In the genomic region with DNA sequence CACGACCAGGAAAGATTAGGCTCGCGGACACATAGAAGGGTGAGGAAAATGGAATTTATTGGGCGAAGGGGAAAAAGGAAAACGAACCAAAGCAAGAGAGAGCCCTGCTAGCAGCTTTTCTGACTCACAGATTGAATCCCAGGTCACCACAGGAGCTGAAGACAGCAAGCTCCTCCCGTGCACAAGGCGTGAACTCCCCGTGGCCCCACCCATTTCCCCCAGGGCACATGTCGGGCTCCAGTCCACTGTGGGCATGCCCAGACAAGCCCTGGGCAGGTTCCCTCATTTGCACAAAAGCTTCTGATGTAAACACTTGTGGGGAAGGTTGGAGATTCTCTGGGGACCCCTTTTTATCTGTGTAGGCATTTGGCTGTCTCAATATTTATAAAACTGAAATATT, we compare ENCODE assay signal across 7 cellular contexts.
DNase-seq lines count a peak whose midpoint lies in the region; ATAC-seq and TF ChIP-seq lines count a peak whose summit lies in the region.

No MANE protein-coding gene starts in this region.

- H3K4me3 ChIP-seq in astrocyte of the spinal cord (ENCODE audit: low read depth, low read length) (no peak overlapping the region), vagina (no peak overlapping the region)

- DNase-seq in HEK293T (ENCODE audit: extremely low spot score) = peak; percentile 65
- peak; percentile 73 for DNase-seq in NCI-H2171 treated with DMSO at 0.1 percent for 48 hours (lab: John Stamatoyannopoulos, UW)
- DNase-seq in astrocyte of the spinal cord (ENCODE audit: low read depth, low spot score) = peak; percentile 68
- peak; percentile 90 for DNase-seq in kidney tubule cell (ENCODE audit: low spot score)
- DNase-seq in vagina (ENCODE audit: extremely low spot score in 2 of 2) = no peak

- in situ Hi-C loops in astrocyte of the spinal cord (cut with HindIII; ENCODE audit: low sequenced_read_pairs) = no loop called here

- no peaks in the 10 kb centered on the region for H3K36me3 ChIP-seq in vagina

- CTCF ChIA-PET in HEK293T (lab: Yijun Ruan, JAX) = interaction anchor here (1.0 kb wide), 1 partner anchor 27 kb away, joined by 7 read pairs; no protein-coding TSS in a partner anchor

- no peaks in the 10 kb centered on the region for H3K27me3 ChIP-seq in vagina

- POLR2A ChIA-PET in HEK293T (lab: Yijun Ruan, JAX) = interaction anchor here (0.7 to 1.1 kb wide), 3 partner anchors 13 to 39 kb away, joined by 3 to 5 read pairs (median 3); no protein-coding TSS in a partner anchor

- no peaks in the 10 kb centered on the region for H3K9me3 ChIP-seq in vagina

- intact Hi-C loops in vagina (cut with DNase I) = no loop called here

- peaks cover 23% of the 10 kb centered on the region for H3K4me1 ChIP-seq in vagina

- TF ChIP-seq CTCF in astrocyte of the spinal cord (IDR thresholded peaks at IDR 0.05; ENCODE audit: low read depth, low read length) = no peak
- no peak for TF ChIP-seq CTCF in vagina (IDR thresholded peaks at IDR 0.05)

- H3K27ac ChIP-seq in vagina = no peak overlapping the region

- ATAC-seq in GM18498 (IDR thresholded peaks at IDR 0.05; ENCODE audit: unreplicated experiment) (peak; percentile 79), HG03139 (IDR thresholded peaks at IDR 0.05; ENCODE audit: unreplicated experiment) (no peak)

- TF ChIP-seq POLR2A in vagina (IDR thresholded peaks at IDR 0.05) = no peak

TF ChIP-seq in HEK293T, 16 proteins besides CTCF, POLR2A, EP300 and RAD21:
- TF ChIP-seq ARNT (IDR thresholded peaks at IDR 0.05) = no peak
- TF ChIP-seq ELF4 (IDR thresholded peaks at IDR 0.05) = no peak
- no peak for TF ChIP-seq ZNF384 (IDR thresholded peaks at IDR 0.05)
- TF ChIP-seq, protein P1, sequence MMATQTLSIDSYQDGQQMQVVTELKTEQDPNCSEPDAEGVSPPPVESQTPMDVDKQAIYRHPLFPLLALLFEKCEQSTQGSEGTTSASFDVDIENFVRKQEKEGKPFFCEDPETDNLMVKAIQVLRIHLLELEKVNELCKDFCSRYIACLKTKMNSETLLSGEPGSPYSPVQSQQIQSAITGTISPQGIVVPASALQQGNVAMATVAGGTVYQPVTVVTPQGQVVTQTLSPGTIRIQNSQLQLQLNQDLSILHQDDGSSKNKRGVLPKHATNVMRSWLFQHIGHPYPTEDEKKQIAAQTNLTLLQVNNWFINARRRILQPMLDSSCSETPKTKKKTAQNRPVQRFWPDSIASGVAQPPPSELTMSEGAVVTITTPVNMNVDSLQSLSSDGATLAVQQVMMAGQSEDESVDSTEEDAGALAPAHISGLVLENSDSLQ (IDR thresholded peaks at IDR 0.05) = no peak
- TF ChIP-seq NFRKB (IDR thresholded peaks at IDR 0.05) = no peak

Comparison
In these comparisons a context has a peak if more than half of its experiments do, and no peak if none do; other contexts are left out.
1. DNase-seq: peak in HEK293T (single experiment), NCI-H2171 treated with DMSO at 0.1 percent for 48 hours (single experiment), astrocyte of the spinal cord (single experiment) and kidney tubule cell (single experiment); none in vagina (0 of 2).